1 cellular context compared by ENCODE assay signal in genomic region chr9:93154293-93154903, GRCh38.
TF ChIP-seq lines count a peak whose summit lies in the region.

No MANE protein-coding gene starts in this region.

TF ChIP-seq in WTC11, 78 proteins besides CTCF, POLR2A, EP300 and RAD21 (continued from another document):
- TF ChIP-seq ARID4B (CRISPR knock-in tag; IDR thresholded peaks at IDR 0.05; ENCODE audit: borderline replicate concordance) (no peak), SMAD3 (CRISPR knock-in tag; IDR thresholded peaks at IDR 0.05; ENCODE audit: borderline replicate concordance) (no peak), OVOL2 (CRISPR knock-in tag; IDR thresholded peaks at IDR 0.05; ENCODE audit: borderline replicate concordance) (no peak), SOX15 (CRISPR knock-in tag; IDR thresholded peaks at IDR 0.05) (no peak), E2F1 (CRISPR knock-in tag; IDR thresholded peaks at IDR 0.05) (no peak), MYBL2 (CRISPR knock-in tag; IDR thresholded peaks at IDR 0.05) (no peak), ELF4 (CRISPR knock-in tag; IDR thresholded peaks at IDR 0.05; ENCODE audit: low read depth) (no peak), AFF4 (CRISPR knock-in tag; IDR thresholded peaks at IDR 0.05; ENCODE audit: borderline replicate concordance) (no peak), PRDM15 (CRISPR knock-in tag; IDR thresholded peaks at IDR 0.05) (no peak), NFYB (CRISPR knock-in tag; conservative IDR thresholded peaks at IDR 0.05; ENCODE audit: low read depth) (no peak), ZNF425 (CRISPR knock-in tag; conservative IDR thresholded peaks at IDR 0.05) (no peak), ERG (CRISPR knock-in tag; IDR thresholded peaks at IDR 0.05) (no peak), ZNF138 (CRISPR knock-in tag; conservative IDR thresholded peaks at IDR 0.05) (no peak), ZNF263 (CRISPR knock-in tag; IDR thresholded peaks at IDR 0.05; ENCODE audit: low read depth) (no peak)
